Comparison of ENCODE assay signal across 8 cellular contexts in the genomic region with DNA sequence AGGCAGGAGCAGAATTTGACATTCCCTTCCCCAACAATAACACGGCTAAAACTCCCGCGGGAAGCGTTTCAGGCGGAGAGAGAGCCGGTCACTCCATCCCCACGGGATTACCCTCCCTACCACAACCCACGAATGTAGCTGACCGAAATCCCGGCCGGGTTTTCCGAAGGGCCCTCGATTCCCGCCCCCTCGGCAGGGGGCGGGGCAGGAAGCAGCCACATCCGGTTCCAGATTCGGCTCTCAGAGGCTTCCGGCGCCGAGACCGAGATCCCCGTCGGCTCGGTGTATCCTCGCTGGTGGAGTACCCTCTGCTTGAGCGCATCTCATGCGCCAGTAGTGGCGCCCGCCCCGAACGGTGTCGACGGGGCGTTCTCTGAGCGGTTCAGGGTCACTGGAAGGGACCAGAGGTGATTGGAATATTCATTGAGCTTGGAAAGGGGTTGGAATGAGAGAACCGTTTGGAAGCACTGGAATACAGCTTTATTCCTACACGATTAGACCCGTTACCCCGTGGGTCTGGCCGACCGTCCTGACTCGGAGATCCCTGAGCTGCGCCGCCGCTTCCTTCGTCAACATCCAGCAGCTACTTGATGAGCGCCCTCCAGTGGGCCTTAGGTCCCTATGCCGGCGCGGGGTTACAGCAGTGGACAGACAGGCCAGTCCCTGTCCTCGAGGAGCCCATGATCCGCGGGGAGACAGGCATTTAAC. TPM values are rescaled to one million over a fixed set of nuclear protein-coding genes. Genes with fewer than 3 reads are reported as not detected.
A peak's percentile ranks its signal among the peaks of the same experiment; 100 is the strongest.
DNase-seq lines count a peak whose midpoint lies in the region; ATAC-seq and TF ChIP-seq lines count a peak whose summit lies in the region.

No MANE protein-coding gene starts in this region.

- peak overlapping the region; percentile 64 for H3K4me3 ChIP-seq in colonic mucosa

- peak; percentile 55 to 90 (median 84) for DNase-seq in C1 segment of cervical spinal cord (lab: John Stamatoyannopoulos, UW)
- peak; percentile 54 for DNase-seq in NCI-H524 treated with DMSO at 0.1 percent for 48 hours (lab: John Stamatoyannopoulos, UW)
- peak; percentile 96 for DNase-seq in activated CD4-positive, alpha-beta T cell treated with anti-CD3 and anti-CD28 coated beads for 48 hours
- DNase-seq in colonic mucosa, result peak; percentile 94
- peak; percentile 97 for DNase-seq in left kidney (ENCODE audit: low read depth, low spot score)
- DNase-seq in stimulated activated CD4-positive, alpha-beta T cell treated with anti-CD3 and anti-CD28 coated beads, Interleukin-1b, Interleukin-23, amount 100 ng/mL, for 48 hours, result peak; percentile 94

- intact Hi-C loops in colonic mucosa (cut with DNase I), result no loop called here

- H3K4me1 ChIP-seq in colonic mucosa, result peaks cover 9% of the 10 kb centered on the region

- no peaks in the 10 kb centered on the region for H3K36me3 ChIP-seq in colonic mucosa

- ATAC-seq in GM19328 (IDR thresholded peaks at IDR 0.05; ENCODE audit: unreplicated experiment) (peak; percentile 66), HG03469 (IDR thresholded peaks at IDR 0.05; ENCODE audit: unreplicated experiment) (peak; percentile 40)

- H3K9me3 ChIP-seq in colonic mucosa, result no peaks in the 10 kb centered on the region

- peak overlapping the region; percentile 97 to 99 for H3K9ac ChIP-seq in colonic mucosa (ENCODE audit: low read depth in 2 of 2, low read length in 2 of 2)

- TF ChIP-seq CTCF in colonic mucosa (IDR thresholded peaks at IDR 0.05), result peak; percentile 71

- peak overlapping the region; percentile 98 for H3K27ac ChIP-seq in colonic mucosa

- no peaks in the 10 kb centered on the region for H3K27me3 ChIP-seq in colonic mucosa

RNA-seq across cellular contexts. Expression of a gene that starts 0.6 kb away (rescaled TPM):
- total RNA-seq in colonic mucosa, result 10 to 100 TPM; 29.9 to 34.7 TPM

RNA-seq across cellular contexts. Expression of a gene that starts 10.0 kb away (rescaled TPM):
- total RNA-seq in colonic mucosa, result 10 to 100 TPM; 36.5 to 77.0 TPM

RNA-seq across cellular contexts. Expression of a gene that starts 10.4 kb away (rescaled TPM):
- 10 to 100 TPM; 25.7 to 51.7 TPM for total RNA-seq in colonic mucosa

RNA-seq across cellular contexts. Expression of a gene that starts 14.5 kb away (rescaled TPM):
- total RNA-seq in colonic mucosa, result 100 to 1,000 TPM; 204 to 235 TPM

RNA-seq across cellular contexts. Expression of a gene that starts 18.2 kb away (rescaled TPM):
- 10 to 100 TPM; 12.4 to 16.9 TPM for total RNA-seq in colonic mucosa

Comparison
In these comparisons a context has a peak if more than half of its experiments do, and no peak if none do; other contexts are left out.
1. Peak in every context shown above with its lines: DNase-seq, ATAC-seq, H3K4me3 ChIP-seq and H3K27ac ChIP-seq.